ENCODE assay signal across 1 cellular context in the genomic region with DNA sequence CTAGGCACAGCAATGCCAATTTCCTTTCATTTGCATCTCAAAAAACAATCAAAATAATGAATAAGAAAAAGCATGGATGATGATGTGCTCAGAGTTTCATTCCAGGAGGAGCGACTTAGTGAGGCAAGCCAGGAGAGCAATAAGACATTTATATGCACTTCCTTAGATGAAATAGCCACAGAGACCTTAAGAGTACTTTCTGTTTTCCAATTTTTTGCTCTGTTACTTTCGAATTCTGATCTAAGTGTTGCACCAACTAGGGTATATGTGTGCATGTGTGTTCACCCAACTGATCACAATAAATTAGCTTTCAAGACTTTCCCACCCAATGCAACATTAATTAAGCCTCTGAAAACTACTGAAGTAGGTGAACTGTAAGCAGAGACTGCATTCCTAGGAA.
TF ChIP-seq lines count a peak whose summit lies in the region.

No MANE protein-coding gene starts in this region.

TF ChIP-seq in K562, 482 proteins besides CTCF, POLR2A, EP300 and RAD21 (continued from another document):
- TF ChIP-seq, protein P1, sequence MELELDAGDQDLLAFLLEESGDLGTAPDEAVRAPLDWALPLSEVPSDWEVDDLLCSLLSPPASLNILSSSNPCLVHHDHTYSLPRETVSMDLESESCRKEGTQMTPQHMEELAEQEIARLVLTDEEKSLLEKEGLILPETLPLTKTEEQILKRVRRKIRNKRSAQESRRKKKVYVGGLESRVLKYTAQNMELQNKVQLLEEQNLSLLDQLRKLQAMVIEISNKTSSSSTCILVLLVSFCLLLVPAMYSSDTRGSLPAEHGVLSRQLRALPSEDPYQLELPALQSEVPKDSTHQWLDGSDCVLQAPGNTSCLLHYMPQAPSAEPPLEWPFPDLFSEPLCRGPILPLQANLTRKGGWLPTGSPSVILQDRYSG (tag; conservative IDR thresholded peaks at IDR 0.05; ENCODE audit: low read depth), result no peak
- TF ChIP-seq PTRF (tag; IDR thresholded peaks at IDR 0.05), result no peak
- TF ChIP-seq ZBED1 (IDR thresholded peaks at IDR 0.05), result no peak
- TF ChIP-seq ZNF311 (CRISPR knock-in tag; IDR thresholded peaks at IDR 0.05), result no peak
- no peak for TF ChIP-seq ZBTB7A (IDR thresholded peaks at IDR 0.05; ENCODE audit: borderline replicate concordance, control insufficient read depth, low read depth, low read length)
- TF ChIP-seq ZNF445 (CRISPR knock-in tag; IDR thresholded peaks at IDR 0.05; ENCODE audit: low read depth), result no peak
- no peak for TF ChIP-seq KDM1A (IDR thresholded peaks at IDR 0.05)
- TF ChIP-seq, protein P2, sequence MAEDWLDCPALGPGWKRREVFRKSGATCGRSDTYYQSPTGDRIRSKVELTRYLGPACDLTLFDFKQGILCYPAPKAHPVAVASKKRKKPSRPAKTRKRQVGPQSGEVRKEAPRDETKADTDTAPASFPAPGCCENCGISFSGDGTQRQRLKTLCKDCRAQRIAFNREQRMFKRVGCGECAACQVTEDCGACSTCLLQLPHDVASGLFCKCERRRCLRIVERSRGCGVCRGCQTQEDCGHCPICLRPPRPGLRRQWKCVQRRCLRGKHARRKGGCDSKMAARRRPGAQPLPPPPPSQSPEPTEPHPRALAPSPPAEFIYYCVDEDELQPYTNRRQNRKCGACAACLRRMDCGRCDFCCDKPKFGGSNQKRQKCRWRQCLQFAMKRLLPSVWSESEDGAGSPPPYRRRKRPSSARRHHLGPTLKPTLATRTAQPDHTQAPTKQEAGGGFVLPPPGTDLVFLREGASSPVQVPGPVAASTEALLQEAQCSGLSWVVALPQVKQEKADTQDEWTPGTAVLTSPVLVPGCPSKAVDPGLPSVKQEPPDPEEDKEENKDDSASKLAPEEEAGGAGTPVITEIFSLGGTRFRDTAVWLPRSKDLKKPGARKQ (CRISPR knock-in tag; IDR thresholded peaks at IDR 0.05), result no peak
